ENCODE assay signal across 22 cellular contexts in genomic region chr16:83403751-83404150, GRCh38.
DNase-seq lines count a peak whose midpoint lies in the region; ATAC-seq, FAIRE-seq and TF ChIP-seq lines count a peak whose summit lies in the region.
"Had no signal": no experiment of that assay in that cellular context is flagged by ENCODE, and none has a peak within 500 bp of the region (broad histone marks: within the 10 kb centered on the region; RNA-seq: fewer than 3 reads in every experiment).

No MANE protein-coding gene starts in this region.

- ATAC-seq in aorta (ENCODE audit: low FRiP score): no peak
- ATAC-seq: body of pancreas; left colon; stimulated activated naive CD8-positive, alpha-beta T cell treated with anti-CD3 and anti-CD28 coated beads, Interleukin-15, amount 100 ng/mL, for 72 hours; upper lobe of right lung had no signal

- H3K36me3 Mint-ChIP-seq in MCF 10A (ENCODE audit: insufficient read depth, unreplicated experiment): peaks cover 6% of the 10 kb centered on the region
- H3K36me3 Mint-ChIP-seq in astrocyte (ENCODE audit: low read depth, unreplicated experiment): no peaks in the 10 kb centered on the region
- H3K36me3 Mint-ChIP-seq: CD4-positive, CD25-positive, alpha-beta regulatory T cell had no signal

- TF ChIP-seq CTCF in MCF 10A (IDR thresholded peaks at IDR 0.05; ENCODE audit: unreplicated experiment): no peak
- no peak for TF ChIP-seq CTCF in breast epithelium (IDR thresholded peaks at IDR 0.05)
- no peak for TF ChIP-seq CTCF in astrocyte (IDR thresholded peaks at IDR 0.05; ENCODE audit: insufficient read depth, low read depth, low read length)
- no peak for TF ChIP-seq CTCF in fibroblast of the aortic adventitia (IDR thresholded peaks at IDR 0.05; ENCODE audit: insufficient read depth, low read length)

- H3K27me3 Mint-ChIP-seq in MCF 10A (ENCODE audit: insufficient read depth, unreplicated experiment) (no peaks in the 10 kb centered on the region), astrocyte (ENCODE audit: low read depth, unreplicated experiment) (no peaks in the 10 kb centered on the region)
- H3K27me3 Mint-ChIP-seq: activated CD4-positive, alpha-beta T cell treated with anti-CD3 and anti-CD28 coated beads, Interleukin-2, amount 10 ng/mL, durations not matched to agents 24 days and 14 days; CD4-positive, CD25-positive, alpha-beta regulatory T cell had no signal

- POLR2A ChIA-PET in MCF 10A (lab: Yijun Ruan, JAX): interaction anchor here (1.1 kb wide), 1 partner anchor 42 kb away, joined by 3 read pairs; no protein-coding TSS in a partner anchor

- H3K4me1 ChIP-seq in breast epithelium: no peaks in the 10 kb centered on the region
- peaks cover 23% of the 10 kb centered on the region for H3K4me1 ChIP-seq in astrocyte (ENCODE audit: insufficient read depth, low read length)
- H3K4me1 ChIP-seq in aorta (ENCODE audit: control insufficient read depth in 1 of 2, insufficient read depth in 2 of 2, low read length in 2 of 2): no peaks in the 10 kb centered on the region
- H3K4me1 ChIP-seq: body of pancreas, right atrium auricular region, upper lobe of right lung had no signal

- BruUV-seq in MCF 10A (replicated peaks; lab: Mats Ljungman, UMichigan): no TSS peak

- H2AFZ ChIP-seq in astrocyte (ENCODE audit: low read depth, low read length): no peak overlapping the region
- H2AFZ ChIP-seq: PC-9 had no signal

- no peaks in the 10 kb centered on the region for H3K36me3 ChIP-seq in breast epithelium
- H3K36me3 ChIP-seq in astrocyte (ENCODE audit: insufficient read depth, low read length): no peaks in the 10 kb centered on the region
- H3K36me3 ChIP-seq in aorta (ENCODE audit: control insufficient read depth in 1 of 2, insufficient read depth in 2 of 2, low read length in 1 of 2): peaks cover 0 to 2% of the 10 kb centered on the region in 2 donors
- H3K36me3 ChIP-seq: esophagus squamous epithelium, neutrophil, right atrium auricular region, upper lobe of right lung had no signal

- no peak for TF ChIP-seq POLR2A in breast epithelium (IDR thresholded peaks at IDR 0.05)

- H3K27ac ChIP-seq in breast epithelium (no peak overlapping the region), astrocyte (ENCODE audit: low read depth, low read length) (peak overlapping the region; percentile 80), aorta (ENCODE audit: low read depth in 1 of 2, low read length in 2 of 2) (no peak overlapping the region)
- H3K27ac ChIP-seq: 22Rv1, body of pancreas, neutrophil, PC-9, right atrium auricular region, upper lobe of right lung had no signal

- peaks cover 0 to 10% of the 10 kb centered on the region in 2 donors for H3K27me3 ChIP-seq in breast epithelium
- H3K27me3 ChIP-seq in astrocyte (ENCODE audit: insufficient read depth, low read length): no peaks in the 10 kb centered on the region
- H3K27me3 ChIP-seq in aorta (ENCODE audit: control insufficient read depth in 1 of 2, insufficient read depth in 2 of 2, low read length in 1 of 2): no peaks in the 10 kb centered on the region
- H3K27me3 ChIP-seq: body of pancreas, esophagus squamous epithelium, neutrophil, right atrium auricular region, upper lobe of right lung had no signal

- H3K27ac Mint-ChIP-seq in MCF 10A (ENCODE audit: low read depth, unreplicated experiment): peak overlapping the region; percentile 49
- H3K27ac Mint-ChIP-seq in astrocyte (ENCODE audit: unreplicated experiment): no peak overlapping the region
- H3K27ac Mint-ChIP-seq: activated CD4-positive, alpha-beta T cell treated with anti-CD3 and anti-CD28 coated beads, Interleukin-2, amount 10 ng/mL, durations not matched to agents 24 days and 14 days; CD4-positive, CD25-positive, alpha-beta regulatory T cell; stimulated activated naive CD8-positive, alpha-beta T cell treated with anti-CD3 and anti-CD28 coated beads, Interleukin-15, amount 100 ng/mL, for 72 hours had no signal

- H3K9me3 Mint-ChIP-seq in MCF 10A (ENCODE audit: unreplicated experiment) (no peaks in the 10 kb centered on the region), astrocyte (ENCODE audit: unreplicated experiment) (no peaks in the 10 kb centered on the region)

- DNase-seq in MCF 10A (ENCODE audit: unreplicated experiment): peak; percentile 51
- DNase-seq in breast epithelium (ENCODE audit: low spot score in 2 of 2): no peak
- DNase-seq in astrocyte (ENCODE audit: low read depth): peak; percentile 91
- peak; percentile 72 for DNase-seq in fibroblast of the aortic adventitia (ENCODE audit: low read depth)
- peak; percentile 29 for DNase-seq in stromal cell of bone marrow (ENCODE audit: low read depth)
- DNase-seq in ureter (ENCODE audit: low spot score): no peak
- DNase-seq in activated gamma-delta T cell treated with Interleukin-2 at 50 U/mL for 16 hours: no peak
- DNase-seq in aorta: no peak
- DNase-seq: activated CD4-positive, alpha-beta T cell treated with anti-CD3 and anti-CD28 coated beads, Interleukin-2, amount 10 ng/mL, durations not matched to agents 24 days and 14 days; activated naive CD4-positive, alpha-beta T cell; body of pancreas; CD4-positive, CD25-positive, alpha-beta regulatory T cell; esophagus squamous epithelium; left colon; NCI-H2081; NCI-H69; PC-9; stimulated activated naive CD8-positive, alpha-beta T cell treated with anti-CD3 and anti-CD28 coated beads, Interleukin-15, amount 100 ng/mL, for 72 hours; upper lobe of right lung had no signal

- H3K4me3 Mint-ChIP-seq in MCF 10A (ENCODE audit: unreplicated experiment): no peak overlapping the region
- H3K4me3 Mint-ChIP-seq in astrocyte (ENCODE audit: unreplicated experiment): no peak overlapping the region
- H3K4me3 Mint-ChIP-seq: activated CD4-positive, alpha-beta T cell treated with anti-CD3 and anti-CD28 coated beads, Interleukin-2, amount 10 ng/mL, durations not matched to agents 24 days and 14 days; CD4-positive, CD25-positive, alpha-beta regulatory T cell; stimulated activated naive CD8-positive, alpha-beta T cell treated with anti-CD3 and anti-CD28 coated beads, Interleukin-15, amount 100 ng/mL, for 72 hours had no signal

- peak overlapping the region; percentile 61 for H3K4me2 ChIP-seq in astrocyte (ENCODE audit: low read length)
- H3K4me2 ChIP-seq: PC-9 had no signal

- peak overlapping the region; percentile 30 for H3K9ac ChIP-seq in astrocyte (ENCODE audit: low read length)

- H3K9me3 ChIP-seq in breast epithelium: no peaks in the 10 kb centered on the region
- H3K9me3 ChIP-seq in astrocyte (ENCODE audit: insufficient read depth, low read depth, low read length): no peaks in the 10 kb centered on the region
- peaks cover 2% of the 10 kb centered on the region for H3K9me3 ChIP-seq in aorta (ENCODE audit: control insufficient read depth, low read length)
- H3K9me3 ChIP-seq: body of pancreas, esophagus squamous epithelium, neutrophil, right atrium auricular region, upper lobe of right lung had no signal

- no peaks in the 10 kb centered on the region for H4K20me1 ChIP-seq in astrocyte (ENCODE audit: insufficient read depth, low read length)

- H3K79me2 ChIP-seq in astrocyte (ENCODE audit: insufficient read depth, low read length): no peaks in the 10 kb centered on the region

- FAIRE-seq in astrocyte (lab: Jason Lieb, UNC): peak; percentile 26

- CTCF ChIA-PET in MCF 10A (lab: Yijun Ruan, JAX): no interaction called here

- 76 to 83% methylated on average over 2 of the region's 2 CpGs for WGBS in aorta, 2 donors

- H3K4me1 Mint-ChIP-seq in MCF 10A (ENCODE audit: insufficient read depth, unreplicated experiment) (peaks cover 11% of the 10 kb centered on the region), astrocyte (ENCODE audit: low read depth, unreplicated experiment) (peaks cover 4% of the 10 kb centered on the region)
- H3K4me1 Mint-ChIP-seq: activated CD4-positive, alpha-beta T cell treated with anti-CD3 and anti-CD28 coated beads, Interleukin-2, amount 10 ng/mL, durations not matched to agents 24 days and 14 days; CD4-positive, CD25-positive, alpha-beta regulatory T cell; stimulated activated naive CD8-positive, alpha-beta T cell treated with anti-CD3 and anti-CD28 coated beads, Interleukin-15, amount 100 ng/mL, for 72 hours had no signal

- no peak overlapping the region for H3K4me3 ChIP-seq in breast epithelium
- no peak overlapping the region for H3K4me3 ChIP-seq in astrocyte (ENCODE audit: insufficient read depth, low read depth, low read length)
- H3K4me3 ChIP-seq in fibroblast of the aortic adventitia (ENCODE audit: low read depth, low read length): no peak overlapping the region
- no peak overlapping the region for H3K4me3 ChIP-seq in aorta (ENCODE audit: low read length in 2 of 2)
- H3K4me3 ChIP-seq: body of pancreas, esophagus squamous epithelium, PC-9, right atrium auricular region, upper lobe of right lung had no signal

- intact Hi-C loops in MCF 10A (cut with micrococcal nuclease): no loop called here
- intact Hi-C loops in breast epithelium (cut with DNase I; ENCODE audit: low total_unique reads): no loop called here
- intact Hi-C loops in aorta (cut with DNase I): no loop called here

Comparison
In these comparisons a context has a peak if more than half of its experiments do, and no peak if none do; other contexts are left out.
1. DNase-seq: peak in MCF 10A (single experiment), astrocyte (single experiment), fibroblast of the aortic adventitia (single experiment) and stromal cell of bone marrow (single experiment); none in breast epithelium (0 of 2), ureter (single experiment), activated gamma-delta T cell treated with Interleukin-2 at 50 U/mL for 16 hours (single experiment) and aorta (0 of 2).